In the genomic region with DNA sequence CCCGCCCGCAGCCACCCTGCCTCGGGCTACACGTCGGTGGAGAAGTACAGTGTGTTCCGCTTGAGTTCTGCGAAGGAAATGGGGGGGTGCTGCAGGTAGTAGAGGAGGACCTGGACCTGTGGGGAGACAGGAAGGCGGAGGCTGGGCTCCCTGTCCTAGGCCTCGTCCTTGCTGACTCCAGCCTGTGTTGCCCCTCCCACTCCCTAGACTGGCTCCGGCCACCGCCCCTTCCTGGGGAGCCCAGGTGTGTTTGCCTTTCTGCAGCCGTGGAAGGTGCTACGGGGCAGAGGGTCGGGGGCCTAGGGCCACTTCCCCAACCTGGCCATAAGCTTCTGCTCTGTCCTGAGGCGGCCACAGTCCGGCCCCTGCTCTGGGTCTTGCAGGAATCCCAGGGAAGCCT, we compare ENCODE assay signal across 12 cellular contexts. TPM values are rescaled to one million over a fixed set of nuclear protein-coding genes. Genes with fewer than 3 reads are reported as not detected.
DNase-seq lines count a peak whose midpoint lies in the region; ATAC-seq and TF ChIP-seq lines count a peak whose summit lies in the region.
"Had no signal": no experiment of that assay in that cellular context is flagged by ENCODE, and none has a peak within 500 bp of the region (broad histone marks: within the 10 kb centered on the region; RNA-seq: fewer than 3 reads in every experiment).

No MANE protein-coding gene starts in this region.

- no peak for TF ChIP-seq POLR2A in tibial nerve (IDR thresholded peaks at IDR 0.05)

- peaks cover 12 to 40% of the 10 kb centered on the region in 2 experiments; a peak in 3 of 4 replicates for H3K4me1 ChIP-seq in SK-N-SH (ENCODE audit: control insufficient read depth in 1 of 2, insufficient read depth in 2 of 2, low read depth in 1 of 2, low read length in 1 of 2)
- peaks cover 7 to 28% of the 10 kb centered on the region in 2 donors for H3K4me1 ChIP-seq in duodenal mucosa (ENCODE audit: control insufficient read depth in 1 of 2, insufficient read depth in 2 of 2, low read length in 2 of 2)
- peaks cover 42% of the 10 kb centered on the region for H3K4me1 ChIP-seq in mucosa of stomach (ENCODE audit: control insufficient read depth, insufficient read depth, low read length)
- peaks cover 4 to 96% (median 40%) of the 10 kb centered on the region in 4 donors for H3K4me1 ChIP-seq in tibial nerve

- H3K4me2 ChIP-seq in SK-N-SH = peak overlapping the region; percentile 30; the same call in 1 of the 2 replicates

- TF ChIP-seq EP300 in SK-N-SH (IDR thresholded peaks at IDR 0.05; ENCODE audit: borderline replicate concordance in 1 of 2, low read depth in 1 of 2, low read length in 1 of 2) (no peak), tibial nerve (IDR thresholded peaks at IDR 0.05) (no peak)

- peak overlapping the region in 1 of 2 experiments; percentile 24; a peak in 2 of 4 replicates for H3K27ac ChIP-seq in SK-N-SH (ENCODE audit: low read depth in 2 of 2, low read length in 1 of 2)
- H3K27ac ChIP-seq in duodenal mucosa (ENCODE audit: low read depth, low read length) = peak overlapping the region; percentile 20
- H3K27ac ChIP-seq in tibial nerve = peak overlapping the region; percentile 46 to 83 (median 71)

- no peak overlapping the region for H2AFZ ChIP-seq in SK-N-SH (ENCODE audit: low read depth)

- H3K9me3 ChIP-seq in SK-N-SH (no peaks in the 10 kb centered on the region), duodenal mucosa (ENCODE audit: control insufficient read depth in 1 of 2, low read length in 2 of 2) (no peaks in the 10 kb centered on the region), mucosa of stomach (ENCODE audit: control insufficient read depth, low read length) (no peaks in the 10 kb centered on the region), tibial nerve (no peaks in the 10 kb centered on the region)

- H3K36me3 ChIP-seq in SK-N-SH (replicated peaks in 1 of 2; ENCODE audit: control insufficient read depth in 1 of 2, insufficient read depth in 2 of 2, low read length in 1 of 2) (peaks cover 30 to 66% of the 10 kb centered on the region in 2 experiments), duodenal mucosa (ENCODE audit: control insufficient read depth in 1 of 2, insufficient read depth in 2 of 2, low read length in 2 of 2) (peaks cover 59 to 92% of the 10 kb centered on the region in 2 donors), mucosa of stomach (ENCODE audit: control insufficient read depth, insufficient read depth, low read length) (peaks cover 27% of the 10 kb centered on the region), tibial nerve (peaks cover 0 to 70% (median 24%) of the 10 kb centered on the region in 3 donors)

- TF ChIP-seq CTCF in SK-N-SH (IDR thresholded peaks at IDR 0.05) (no peak), tibial nerve (IDR thresholded peaks at IDR 0.05) (no peak)

- H3K4me3 ChIP-seq in SK-N-SH (ENCODE audit: low read depth in 2 of 2, low read length in 1 of 2) (no peak overlapping the region), duodenal mucosa (ENCODE audit: low read depth in 1 of 2, low read length in 2 of 2) (no peak overlapping the region), mucosa of stomach (ENCODE audit: low read length) (no peak overlapping the region), tibial nerve (no peak overlapping the region)

- H3K9ac ChIP-seq in SK-N-SH (no peak overlapping the region), duodenal mucosa (ENCODE audit: low read depth in 1 of 2, low read length in 2 of 2) (no peak overlapping the region), mucosa of stomach (ENCODE audit: low read length) (peak overlapping the region; percentile 45)

- H3K27me3 ChIP-seq in SK-N-SH (ENCODE audit: insufficient read depth) (no peaks in the 10 kb centered on the region), duodenal mucosa (ENCODE audit: control insufficient read depth in 1 of 2, insufficient read depth in 2 of 2, low read length in 2 of 2) (no peaks in the 10 kb centered on the region), mucosa of stomach (ENCODE audit: control insufficient read depth, insufficient read depth, low read length) (no peaks in the 10 kb centered on the region), tibial nerve (no peaks in the 10 kb centered on the region)

- no peak for ATAC-seq in SK-N-SH treated with all-trans-retinoic acid at 6 μM for 48 hours
- ATAC-seq in HG03521 (IDR thresholded peaks at IDR 0.05; ENCODE audit: unreplicated experiment) = no peak

- no peaks in the 10 kb centered on the region for H3K79me2 ChIP-seq in SK-N-SH (ENCODE audit: insufficient read depth)

- peaks cover 52% of the 10 kb centered on the region for H4K20me1 ChIP-seq in SK-N-SH (ENCODE audit: insufficient read depth)

- H3F3A ChIP-seq in SK-N-SH (replicated peaks; ENCODE audit: insufficient read depth) = peaks cover 37% of the 10 kb centered on the region

- peak; percentile 23 for DNase-seq in SK-N-SH
- DNase-seq in tibial nerve (ENCODE audit: low spot score in 2 of 2) = no peak
- no peak for DNase-seq in NCI-H2227 (lab: John Stamatoyannopoulos, UW; ENCODE audit: unreplicated experiment)
- DNase-seq in HuH-7.5 (ENCODE audit: low spot score) = no peak
- DNase-seq: GF-D8; KBM-7; stimulated activated naive CD4-positive, alpha-beta T cell treated with Interleukin-2 at 50 U/mL for 16 hours; SW 1271 had no signal

- H3K9me2 ChIP-seq in SK-N-SH = no peaks in the 10 kb centered on the region

- POLR2A ChIA-PET in SK-N-SH (lab: Yijun Ruan, JAX) = no interaction called here

- CTCF ChIA-PET in SK-N-SH (lab: Yijun Ruan, JAX) = interaction anchor here (4.5 kb wide), 1 partner anchor 50 kb away, joined by 30 read pairs; no protein-coding TSS in a partner anchor

- TF ChIP-seq RAD21 in SK-N-SH (IDR thresholded peaks at IDR 0.05; ENCODE audit: low read length) = no peak

- WGBS in SK-N-SH (ENCODE audit: low lambda C conversion rate) = 92% methylated on average over 11 of the region's 16 CpGs
- 70 to 73% methylated on average over 15 to 16 of the region's 16 CpGs for WGBS in tibial nerve, 2 donors

TF ChIP-seq in SK-N-SH, 30 proteins besides CTCF, POLR2A, EP300 and RAD21 (continues in another document):
- TF ChIP-seq, protein P1, sequence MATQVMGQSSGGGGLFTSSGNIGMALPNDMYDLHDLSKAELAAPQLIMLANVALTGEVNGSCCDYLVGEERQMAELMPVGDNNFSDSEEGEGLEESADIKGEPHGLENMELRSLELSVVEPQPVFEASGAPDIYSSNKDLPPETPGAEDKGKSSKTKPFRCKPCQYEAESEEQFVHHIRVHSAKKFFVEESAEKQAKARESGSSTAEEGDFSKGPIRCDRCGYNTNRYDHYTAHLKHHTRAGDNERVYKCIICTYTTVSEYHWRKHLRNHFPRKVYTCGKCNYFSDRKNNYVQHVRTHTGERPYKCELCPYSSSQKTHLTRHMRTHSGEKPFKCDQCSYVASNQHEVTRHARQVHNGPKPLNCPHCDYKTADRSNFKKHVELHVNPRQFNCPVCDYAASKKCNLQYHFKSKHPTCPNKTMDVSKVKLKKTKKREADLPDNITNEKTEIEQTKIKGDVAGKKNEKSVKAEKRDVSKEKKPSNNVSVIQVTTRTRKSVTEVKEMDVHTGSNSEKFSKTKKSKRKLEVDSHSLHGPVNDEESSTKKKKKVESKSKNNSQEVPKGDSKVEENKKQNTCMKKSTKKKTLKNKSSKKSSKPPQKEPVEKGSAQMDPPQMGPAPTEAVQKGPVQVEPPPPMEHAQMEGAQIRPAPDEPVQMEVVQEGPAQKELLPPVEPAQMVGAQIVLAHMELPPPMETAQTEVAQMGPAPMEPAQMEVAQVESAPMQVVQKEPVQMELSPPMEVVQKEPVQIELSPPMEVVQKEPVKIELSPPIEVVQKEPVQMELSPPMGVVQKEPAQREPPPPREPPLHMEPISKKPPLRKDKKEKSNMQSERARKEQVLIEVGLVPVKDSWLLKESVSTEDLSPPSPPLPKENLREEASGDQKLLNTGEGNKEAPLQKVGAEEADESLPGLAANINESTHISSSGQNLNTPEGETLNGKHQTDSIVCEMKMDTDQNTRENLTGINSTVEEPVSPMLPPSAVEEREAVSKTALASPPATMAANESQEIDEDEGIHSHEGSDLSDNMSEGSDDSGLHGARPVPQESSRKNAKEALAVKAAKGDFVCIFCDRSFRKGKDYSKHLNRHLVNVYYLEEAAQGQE (IDR thresholded peaks at IDR 0.05; ENCODE audit: low read depth, low read length) = no peak
- TF ChIP-seq FOXM1 (IDR thresholded peaks at IDR 0.05; ENCODE audit: low read depth) = no peak
- TF ChIP-seq EZH2phosphoT487 (IDR thresholded peaks at IDR 0.05; ENCODE audit: borderline replicate concordance, low read depth) = no peak

TF ChIP-seq in SK-N-SH treated with all-trans-retinoic acid at 6 μM for 48 hours, 23 proteins besides CTCF, POLR2A, EP300 and RAD21:
- no peak for TF ChIP-seq ZC3H10 (CRISPR knock-in tag; IDR thresholded peaks at IDR 0.05)
- TF ChIP-seq ZFP3 (CRISPR knock-in tag; IDR thresholded peaks at IDR 0.05) = no peak
- no peak for TF ChIP-seq ISL1 (CRISPR knock-in tag; IDR thresholded peaks at IDR 0.05)
- TF ChIP-seq, protein P2, sequence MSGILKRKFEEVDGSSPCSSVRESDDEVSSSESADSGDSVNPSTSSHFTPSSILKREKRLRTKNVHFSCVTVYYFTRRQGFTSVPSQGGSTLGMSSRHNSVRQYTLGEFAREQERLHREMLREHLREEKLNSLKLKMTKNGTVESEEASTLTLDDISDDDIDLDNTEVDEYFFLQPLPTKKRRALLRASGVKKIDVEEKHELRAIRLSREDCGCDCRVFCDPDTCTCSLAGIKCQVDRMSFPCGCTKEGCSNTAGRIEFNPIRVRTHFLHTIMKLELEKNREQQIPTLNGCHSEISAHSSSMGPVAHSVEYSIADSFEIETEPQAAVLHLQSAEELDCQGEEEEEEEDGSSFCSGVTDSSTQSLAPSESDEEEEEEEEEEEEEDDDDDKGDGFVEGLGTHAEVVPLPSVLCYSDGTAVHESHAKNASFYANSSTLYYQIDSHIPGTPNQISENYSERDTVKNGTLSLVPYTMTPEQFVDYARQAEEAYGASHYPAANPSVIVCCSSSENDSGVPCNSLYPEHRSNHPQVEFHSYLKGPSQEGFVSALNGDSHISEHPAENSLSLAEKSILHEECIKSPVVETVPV (CRISPR knock-in tag; IDR thresholded peaks at IDR 0.05) = no peak
- TF ChIP-seq CSDC2 (CRISPR knock-in tag; IDR thresholded peaks at IDR 0.05) = no peak
- no peak for TF ChIP-seq ZFP30 (CRISPR knock-in tag; IDR thresholded peaks at IDR 0.05)
- no peak for TF ChIP-seq ARNTL (CRISPR knock-in tag; IDR thresholded peaks at IDR 0.05; ENCODE audit: borderline replicate concordance, low read depth)

RNA-seq across cellular contexts. Expression of a gene that starts 9.1 kb away (rescaled TPM):
- 9.9 and 10.7 TPM in 2 replicates for polyA plus RNA-seq in SK-N-SH (2012; rRNA removed)
- 11.3 and 11.4 TPM in 2 replicates for polyA plus RNA-seq in SK-N-SH (2012; cell fraction: cytosol; rRNA removed)
- 5.0 and 5.2 TPM in 2 replicates for polyA plus RNA-seq in SK-N-SH (2012; cell fraction: nucleus; rRNA removed)
- total RNA-seq in tibial nerve = 10 to 100 TPM; 11.1 to 18.4 (median 14.7) TPM

RNA-seq across cellular contexts. Expression of a gene that starts 26.5 kb away (rescaled TPM):
- polyA plus RNA-seq in SK-N-SH (2012; rRNA removed) = 19.5 and 23.9 TPM in 2 replicates
- polyA plus RNA-seq in SK-N-SH (2012; cell fraction: cytosol; rRNA removed) = 13.0 and 16.3 TPM in 2 replicates
- polyA plus RNA-seq in SK-N-SH (2012; cell fraction: nucleus; rRNA removed) = 16.6 and 20.7 TPM in 2 replicates
- total RNA-seq in tibial nerve = 10 to 100 TPM in 3 of 4 donors, 1 to 10 TPM in 1; 6.6 to 28.4 (median 14.7) TPM
